In the genomic region with DNA sequence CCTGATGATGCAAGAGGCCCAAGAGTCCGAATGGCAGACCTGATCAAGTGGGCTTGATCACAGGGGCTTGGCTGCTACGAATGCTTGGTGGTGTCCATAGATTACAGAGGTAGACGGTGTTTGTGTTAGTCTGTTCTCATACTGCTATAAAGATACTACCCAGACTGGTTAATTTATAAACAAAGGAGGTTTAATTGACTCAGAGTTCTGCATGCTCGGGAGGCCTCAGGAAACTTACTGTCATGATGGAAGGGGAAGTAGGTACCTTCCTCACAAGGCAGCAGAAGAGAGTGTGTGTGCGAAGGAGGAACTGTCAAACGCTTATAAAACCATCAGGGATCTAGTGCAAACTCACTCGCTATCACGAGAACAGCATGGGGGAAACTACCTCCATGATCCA, we compare ENCODE assay signal across 23 cellular contexts.
DNase-seq lines count a peak whose midpoint lies in the region; ATAC-seq, FAIRE-seq and TF ChIP-seq lines count a peak whose summit lies in the region.
"Had no signal": no experiment of that assay in that cellular context is flagged by ENCODE, and none has a peak within 500 bp of the region (broad histone marks: within the 10 kb centered on the region; RNA-seq: fewer than 3 reads in every experiment).

No MANE protein-coding gene starts in this region.

- DNase-seq in MCF 10A (ENCODE audit: unreplicated experiment) (no peak), breast epithelium (ENCODE audit: low spot score in 2 of 2) (no peak), SKM-1 (lab: John Stamatoyannopoulos, UW; ENCODE audit: unreplicated experiment) (peak; percentile 4), memory B cell (ENCODE audit: low spot score in 2 of 2) (no peak), HTR-8/SVneo (ENCODE audit: insufficient read length, low spot score) (no peak), LoVo (ENCODE audit: low spot score) (no peak), tibial artery (no peak), BE2C (no peak)
- DNase-seq: activated CD4-positive, alpha-beta T cell treated with anti-CD3 and anti-CD28 coated beads for 4 hours; activated CD8-positive, alpha-beta memory T cell treated with anti-CD3 and anti-CD28 coated beads, Interleukin-2, amount 10 ng/mL, durations not matched to agents 7 days and 5 days; activated naive CD8-positive, alpha-beta T cell treated with anti-CD3 and anti-CD28 coated beads for 36 hours; foreskin fibroblast; GOT3; hypothalamus; islet precursor cell; lower lobe of right lung; NCI-H1048; NCI-H2081; NCI-H510A treated with DMSO at 0.1 percent for 48 hours; pancreas; stimulated activated naive CD8-positive, alpha-beta T cell treated with anti-CD3 and anti-CD28 coated beads, Interleukin-15, amount 100 ng/mL, for 72 hours; trophoblast cell had no signal

- H3K4me3 ChIP-seq in breast epithelium (no peak overlapping the region), tibial artery (no peak overlapping the region), BE2C (ENCODE audit: low read depth, low read length) (no peak overlapping the region)
- H3K4me3 ChIP-seq: lower lobe of right lung, pancreas had no signal

- intact Hi-C loops in MCF 10A (cut with micrococcal nuclease) (no loop called here), breast epithelium (cut with DNase I; ENCODE audit: low total_unique reads) (no loop called here), tibial artery (cut with DNase I; ENCODE audit: low total_unique reads) (loop anchor here (10.0 kb wide), 2 partner anchors 119 to 191 kb away; no protein-coding TSS in a partner anchor)

- TF ChIP-seq CTCF in MCF 10A (IDR thresholded peaks at IDR 0.05; ENCODE audit: unreplicated experiment) (no peak), breast epithelium (IDR thresholded peaks at IDR 0.05) (no peak), tibial artery (IDR thresholded peaks at IDR 0.05) (no peak), BE2C (IDR thresholded peaks at IDR 0.05; ENCODE audit: low read depth, low read length) (no peak)

- POLR2A ChIA-PET in MCF 10A (lab: Yijun Ruan, JAX), result no interaction called here

- CTCF ChIA-PET in MCF 10A (lab: Yijun Ruan, JAX), result no interaction called here

- peaks cover 7% of the 10 kb centered on the region for H3K4me1 Mint-ChIP-seq in MCF 10A (ENCODE audit: insufficient read depth, unreplicated experiment)
- H3K4me1 Mint-ChIP-seq in memory B cell, result peaks cover 19% of the 10 kb centered on the region
- H3K4me1 Mint-ChIP-seq: activated T-helper 17 cell treated with anti-CD3 and anti-CD28 coated beads, Interleukin-2, amount 50 U/mL, for 72 hours had no signal

- H3K27ac Mint-ChIP-seq in MCF 10A (ENCODE audit: low read depth, unreplicated experiment) (peak overlapping the region; percentile 63), memory B cell (peak overlapping the region; percentile 28)
- H3K27ac Mint-ChIP-seq: activated CD8-positive, alpha-beta memory T cell treated with anti-CD3 and anti-CD28 coated beads, Interleukin-2, amount 10 ng/mL, durations not matched to agents 7 days and 5 days; activated naive CD8-positive, alpha-beta T cell treated with anti-CD3 and anti-CD28 coated beads for 36 hours; activated T-helper 17 cell treated with anti-CD3 and anti-CD28 coated beads, Interleukin-2, amount 50 U/mL, for 72 hours; stimulated activated naive CD8-positive, alpha-beta T cell treated with anti-CD3 and anti-CD28 coated beads, Interleukin-15, amount 100 ng/mL, for 72 hours had no signal

- H3K4me3 Mint-ChIP-seq in MCF 10A (ENCODE audit: unreplicated experiment) (no peak overlapping the region), memory B cell (no peak overlapping the region)
- H3K4me3 Mint-ChIP-seq: activated CD8-positive, alpha-beta memory T cell treated with anti-CD3 and anti-CD28 coated beads, Interleukin-2, amount 10 ng/mL, durations not matched to agents 7 days and 5 days; activated naive CD8-positive, alpha-beta T cell treated with anti-CD3 and anti-CD28 coated beads for 36 hours; activated T-helper 17 cell treated with anti-CD3 and anti-CD28 coated beads, Interleukin-2, amount 50 U/mL, for 72 hours; stimulated activated naive CD8-positive, alpha-beta T cell treated with anti-CD3 and anti-CD28 coated beads, Interleukin-15, amount 100 ng/mL, for 72 hours had no signal

- no peak for TF ChIP-seq POLR2A in breast epithelium (IDR thresholded peaks at IDR 0.05)

- H3K27me3 ChIP-seq in breast epithelium, result no peaks in the 10 kb centered on the region
- no peaks in the 10 kb centered on the region for H3K27me3 ChIP-seq in tibial artery
- H3K27me3 ChIP-seq in BE2C, result no peaks in the 10 kb centered on the region
- H3K27me3 ChIP-seq: pancreas had no signal

- no TSS peak for BruUV-seq in MCF 10A (replicated peaks; lab: Mats Ljungman, UMichigan)

- no peak for FAIRE-seq in HTR-8/SVneo (lab: Jason Lieb, UNC)
- FAIRE-seq: pancreas had no signal

- H3K27me3 Mint-ChIP-seq in MCF 10A (ENCODE audit: insufficient read depth, unreplicated experiment) (no peaks in the 10 kb centered on the region), memory B cell (no peaks in the 10 kb centered on the region)
- H3K27me3 Mint-ChIP-seq: activated CD8-positive, alpha-beta memory T cell treated with anti-CD3 and anti-CD28 coated beads, Interleukin-2, amount 10 ng/mL, durations not matched to agents 7 days and 5 days; activated T-helper 17 cell treated with anti-CD3 and anti-CD28 coated beads, Interleukin-2, amount 50 U/mL, for 72 hours; stimulated activated naive CD8-positive, alpha-beta T cell treated with anti-CD3 and anti-CD28 coated beads, Interleukin-15, amount 100 ng/mL, for 72 hours had no signal

- H3K9me3 ChIP-seq in breast epithelium, result no peaks in the 10 kb centered on the region
- no peaks in the 10 kb centered on the region for H3K9me3 ChIP-seq in tibial artery
- H3K9me3 ChIP-seq in BE2C, result no peaks in the 10 kb centered on the region
- H3K9me3 ChIP-seq: lower lobe of right lung, pancreas had no signal

- ATAC-seq in memory B cell (ENCODE audit: low read depth), result peak; percentile 84
- ATAC-seq: activated CD8-positive, alpha-beta memory T cell treated with anti-CD3 and anti-CD28 coated beads, Interleukin-2, amount 10 ng/mL, durations not matched to agents 7 days and 5 days; activated T-helper 17 cell treated with anti-CD3 and anti-CD28 coated beads, Interleukin-2, amount 50 U/mL, for 72 hours; stimulated activated naive CD8-positive, alpha-beta T cell treated with anti-CD3 and anti-CD28 coated beads, Interleukin-15, amount 100 ng/mL, for 72 hours had no signal

- no peaks in the 10 kb centered on the region for H3K36me3 ChIP-seq in breast epithelium
- H3K36me3 ChIP-seq in tibial artery, result no peaks in the 10 kb centered on the region
- H3K36me3 ChIP-seq in BE2C, result no peaks in the 10 kb centered on the region
- H3K36me3 ChIP-seq: lower lobe of right lung, pancreas had no signal

- H3K4me1 ChIP-seq in breast epithelium (no peaks in the 10 kb centered on the region), tibial artery (peaks cover 0 to 59% (median 24%) of the 10 kb centered on the region in 4 donors), BE2C (no peaks in the 10 kb centered on the region)
- H3K4me1 ChIP-seq: pancreas had no signal

- no peak overlapping the region for H3K27ac ChIP-seq in breast epithelium
- no peak overlapping the region for H3K27ac ChIP-seq in tibial artery
- H3K27ac ChIP-seq: lower lobe of right lung, pancreas had no signal

- no peaks in the 10 kb centered on the region for H3K9me3 Mint-ChIP-seq in MCF 10A (ENCODE audit: unreplicated experiment)
- peaks cover 3% of the 10 kb centered on the region for H3K9me3 Mint-ChIP-seq in memory B cell
- H3K9me3 Mint-ChIP-seq: activated naive CD8-positive, alpha-beta T cell treated with anti-CD3 and anti-CD28 coated beads for 36 hours; activated T-helper 17 cell treated with anti-CD3 and anti-CD28 coated beads, Interleukin-2, amount 50 U/mL, for 72 hours; stimulated activated naive CD8-positive, alpha-beta T cell treated with anti-CD3 and anti-CD28 coated beads, Interleukin-15, amount 100 ng/mL, for 72 hours had no signal

- no peaks in the 10 kb centered on the region for H3K36me3 Mint-ChIP-seq in MCF 10A (ENCODE audit: insufficient read depth, unreplicated experiment)
- peaks cover 3% of the 10 kb centered on the region for H3K36me3 Mint-ChIP-seq in memory B cell
- H3K36me3 Mint-ChIP-seq: activated CD8-positive, alpha-beta memory T cell treated with anti-CD3 and anti-CD28 coated beads, Interleukin-2, amount 10 ng/mL, durations not matched to agents 7 days and 5 days; activated naive CD8-positive, alpha-beta T cell treated with anti-CD3 and anti-CD28 coated beads for 36 hours had no signal
